In the genomic region with DNA sequence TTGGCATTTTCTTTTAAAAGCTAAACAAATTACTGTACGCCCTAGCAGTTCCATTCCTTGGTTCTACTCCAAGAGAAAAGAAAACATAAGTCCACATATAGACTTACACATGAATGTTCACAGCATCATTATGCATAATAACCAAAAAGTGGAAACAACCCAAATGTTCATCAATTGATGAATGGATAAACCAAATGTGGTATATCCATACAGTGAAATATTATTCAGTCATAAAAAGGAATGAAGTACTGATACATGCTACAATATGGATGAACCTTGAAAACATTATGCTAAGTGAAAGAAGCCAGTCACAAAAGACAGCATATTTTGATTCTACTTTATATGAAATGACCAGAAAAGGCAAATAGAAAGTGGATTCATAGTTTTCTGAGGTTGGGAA, we compare ENCODE assay signal across 8 cellular contexts.
"Had no signal": no experiment of that assay in that cellular context is flagged by ENCODE, and none has a peak within 500 bp of the region (broad histone marks: within the 10 kb centered on the region; RNA-seq: fewer than 3 reads in every experiment).

No MANE protein-coding gene starts in this region.

- H3K27ac ChIP-seq: GM23248, HL-60 had no signal

- H3K4me1 ChIP-seq: HAP-1 had no signal

- H3K4me3 ChIP-seq: GM23248, HAP-1 had no signal

- H2AFZ ChIP-seq: GM23248 had no signal

- FAIRE-seq: HepG2 had no signal

- H3K9me3 ChIP-seq: HAP-1 had no signal

- H3K9ac ChIP-seq: GM23248 had no signal

- ATAC-seq: HCT116, HepG2 had no signal

- DNase-seq: GM23248, GOT3, H7, KG1 had no signal
